In genomic region chr11:10808553-10809372, GRCh38 we compare ENCODE assay signal across 8 cellular contexts. TPM values are rescaled to one million over a fixed set of nuclear protein-coding genes. Genes with fewer than 3 reads are reported as not detected.
DNase-seq lines count a peak whose midpoint lies in the region; ATAC-seq, FAIRE-seq and TF ChIP-seq lines count a peak whose summit lies in the region.

Gene EIF4G2 (minus strand): TSS chr11:10808926.

- H3K27me3 ChIP-seq in adrenal gland, result no peaks in the 10 kb centered on the region
- H3K27me3 ChIP-seq in heart left ventricle, result no peaks in the 10 kb centered on the region
- no peaks in the 10 kb centered on the region for H3K27me3 ChIP-seq in upper lobe of left lung

- no peaks in the 10 kb centered on the region for H3K9me3 ChIP-seq in adrenal gland (replicated peaks in 1 of 3)
- no peaks in the 10 kb centered on the region for H3K9me3 ChIP-seq in heart left ventricle
- H3K9me3 ChIP-seq in upper lobe of left lung, result no peaks in the 10 kb centered on the region

- peak; percentile 95 for DNase-seq in GM12892 (ENCODE audit: insufficient read length)
- DNase-seq in NCI-H146 (lab: John Stamatoyannopoulos, UW), result peak; percentile 98
- peak; percentile 97 to 99 (median 97) for DNase-seq in T-helper 1 cell
- peak; percentile 98 to 99 (median 99) for DNase-seq in adrenal gland
- peak; percentile 99 for DNase-seq in heart left ventricle
- DNase-seq in posterior cingulate gyrus, result peak; percentile 98 to 100 (median 100)
- DNase-seq in upper lobe of left lung, result peak; percentile 98 to 99

- FAIRE-seq in GM12892 (lab: Jason Lieb, UNC), result peak; percentile 100

- peak; percentile 91 for ATAC-seq in HG02852 (IDR thresholded peaks at IDR 0.05; ENCODE audit: unreplicated experiment)
- peak; percentile 95 to 98 (median 98) for ATAC-seq in heart left ventricle
- ATAC-seq in upper lobe of left lung (ENCODE audit: low FRiP score in 2 of 2), result peak; percentile 98 to 99

- WGBS in adrenal gland, 4 donors, result 0 to 1% (median 0%) methylated on average over 22 to 65 of the region's 65 CpGs
- WGBS in heart left ventricle, 4 donors, result 0 to 1% (median 0%) methylated on average over 39 to 65 of the region's 65 CpGs
- 1% methylated on average over 33 to 51 of the region's 65 CpGs for WGBS in upper lobe of left lung, 2 donors

- TF ChIP-seq POLR2A in GM12892 (IDR thresholded peaks at IDR 0.05; ENCODE audit: low read depth, low read length) (peak; percentile 100), adrenal gland (IDR thresholded peaks at IDR 0.05) (peak; percentile 99 to 100), heart left ventricle (IDR thresholded peaks at IDR 0.05) (peak; percentile 82 to 99), upper lobe of left lung (IDR thresholded peaks at IDR 0.05) (peak; percentile 96 to 100 (median 98))

- H3K4me3 ChIP-seq in adrenal gland, result peak within 1 kb of the TSS; percentile 86 to 96 (median 88)
- H3K4me3 ChIP-seq in heart left ventricle, result peak within 1 kb of the TSS; percentile 61 to 99 (median 93)
- H3K4me3 ChIP-seq in upper lobe of left lung, result peak within 1 kb of the TSS; percentile 73 to 95 (median 92)

- H3K27ac ChIP-seq in adrenal gland, result peak within 1 kb of the TSS; percentile 88 to 99 (median 97)
- H3K27ac ChIP-seq in heart left ventricle, result peak within 1 kb of the TSS; percentile 94 to 100 (median 98)
- peak within 1 kb of the TSS; percentile 99 to 100 (median 99) for H3K27ac ChIP-seq in upper lobe of left lung

- peaks cover 8 to 38% of the 10 kb centered on the region in 2 donors for H3K4me1 ChIP-seq in adrenal gland (replicated peaks in 1 of 2)
- peaks cover 15 to 46% (median 40%) of the 10 kb centered on the region in 12 donors for H3K4me1 ChIP-seq in heart left ventricle
- H3K4me1 ChIP-seq in upper lobe of left lung, result peaks cover 35 to 45% (median 39%) of the 10 kb centered on the region in 4 donors

- H3K36me3 ChIP-seq in adrenal gland (replicated peaks in 1 of 2) (peaks cover 0 to 33% of the 10 kb centered on the region in 2 donors), heart left ventricle (peaks cover 0 to 38% (median 35%) of the 10 kb centered on the region in 9 donors), upper lobe of left lung (peaks cover 28 to 34% (median 29%) of the 10 kb centered on the region in 4 donors)

- intact Hi-C loops in adrenal gland (cut with DNase I) (loop anchor here (5.0 to 10.0 kb wide), 2 partner anchors 49 to 126 kb away; partner anchors contain the start of gene ZBED5 (in 1 of the 2)), heart left ventricle (cut with DNase I) (loop anchor here (1.0 to 10.0 kb wide), 13 partner anchors 36 to 1036 kb away; partner anchors contain the start of genes ZBED5 (in 7 of the 10), CTR9 (in 1 of the 10) and USP47 (in 1 of the 10)), posterior cingulate gyrus (cut with DNase I) (loop anchor here (1.0 to 5.0 kb wide), 2 partner anchors 49 to 124 kb away; no protein-coding TSS in a partner anchor)

- peak in 1 of 4 donors; percentile 83 for TF ChIP-seq EP300 in upper lobe of left lung (IDR thresholded peaks at IDR 0.05)

- peak in 1 of 6 experiments; percentile 10 for TF ChIP-seq CTCF in adrenal gland (IDR thresholded peaks at IDR 0.05)
- peak in 2 of 12 donors; percentile 12 to 25 for TF ChIP-seq CTCF in heart left ventricle (IDR thresholded peaks at IDR 0.05)
- TF ChIP-seq CTCF in upper lobe of left lung (IDR thresholded peaks at IDR 0.05), result peak in 2 of 6 experiments; percentile 2 to 6

RNA-seq across cellular contexts. Expression of gene EIF4G2, which starts in this region (rescaled TPM):
- polyA plus RNA-seq in GM12892 (2012; ENCODE audit: missing spikeins), result 330 TPM
- total RNA-seq in adrenal gland (1,000 to 10,000 TPM in 1 of 8 donors, 100 to 1,000 TPM in 7; 392 to 1,049 (median 667) TPM), heart left ventricle (1,000 to 10,000 TPM in 1 of 9 donors, 100 to 1,000 TPM in 8; 473 to 1,111 (median 849) TPM), upper lobe of left lung (1,000 to 10,000 TPM in 1 of 6 donors, 100 to 1,000 TPM in 5; 249 to 1,049 (median 632) TPM)
- polyA plus RNA-seq in adrenal gland (1,000 to 10,000 TPM in 1 of 3 donors, 100 to 1,000 TPM in 2; 114 to 1,085 (median 156) TPM), heart left ventricle (100 to 1,000 TPM; 142 to 428 TPM)

Comparison
In these comparisons a context has a peak if more than half of its experiments do, and no peak if none do; other contexts are left out.
1. Peak in every context shown above with its lines: DNase-seq, ATAC-seq, H3K4me3 ChIP-seq and H3K27ac ChIP-seq.